Comparison of ENCODE assay signal across 17 cellular contexts in genomic region chr7:111587715-111588433, GRCh38. TPM values are rescaled to one million over a fixed set of nuclear protein-coding genes. Genes with fewer than 3 reads are reported as not detected.
DNase-seq lines count a peak whose midpoint lies in the region; ATAC-seq, FAIRE-seq and TF ChIP-seq lines count a peak whose summit lies in the region.
"Had no signal": no experiment of that assay in that cellular context is flagged by ENCODE, and none has a peak within 500 bp of the region (broad histone marks: within the 10 kb centered on the region; RNA-seq: fewer than 3 reads in every experiment).

No MANE protein-coding gene starts in this region.

- ATAC-seq in GM18519 (IDR thresholded peaks at IDR 0.05; ENCODE audit: low FRiP score, unreplicated experiment) (peak; percentile 72), HG03175 (IDR thresholded peaks at IDR 0.05; ENCODE audit: unreplicated experiment) (peak; percentile 55)

- CTCF ChIA-PET in GM10248 (lab: Yijun Ruan, JAX), result no interaction called here

- no peaks in the 10 kb centered on the region for H3K9me3 Mint-ChIP-seq in astrocyte (ENCODE audit: unreplicated experiment)
- H3K9me3 Mint-ChIP-seq: memory B cell, neural crest cell had no signal

- no peak overlapping the region for H3K27ac Mint-ChIP-seq in astrocyte (ENCODE audit: unreplicated experiment)
- H3K27ac Mint-ChIP-seq: memory B cell had no signal

- H3K4me1 ChIP-seq in astrocyte (ENCODE audit: insufficient read depth, low read length) (no peaks in the 10 kb centered on the region), osteoblast (ENCODE audit: insufficient read depth, low read length) (no peaks in the 10 kb centered on the region)
- H3K4me1 ChIP-seq: esophagus squamous epithelium, stomach had no signal

- H4K20me1 ChIP-seq in astrocyte (ENCODE audit: insufficient read depth, low read length) (no peaks in the 10 kb centered on the region), osteoblast (ENCODE audit: insufficient read depth, low read length) (no peaks in the 10 kb centered on the region)

- no peaks in the 10 kb centered on the region for H3K9me3 ChIP-seq in astrocyte (ENCODE audit: insufficient read depth, low read depth, low read length)
- no peaks in the 10 kb centered on the region for H3K9me3 ChIP-seq in osteoblast (ENCODE audit: low read depth, low read length)
- H3K9me3 ChIP-seq: esophagus squamous epithelium, stomach had no signal

- POLR2A ChIA-PET in GM10248 (lab: Yijun Ruan, JAX), result no interaction called here

- no peaks in the 10 kb centered on the region for H3K36me3 Mint-ChIP-seq in astrocyte (ENCODE audit: low read depth, unreplicated experiment)
- H3K36me3 Mint-ChIP-seq: memory B cell had no signal

- H3K4me2 ChIP-seq in astrocyte (ENCODE audit: low read length), result no peak overlapping the region
- no peak overlapping the region for H3K4me2 ChIP-seq in osteoblast (ENCODE audit: insufficient read depth, low read length)

- no peak overlapping the region for H3K4me3 ChIP-seq in astrocyte (ENCODE audit: insufficient read depth, low read depth, low read length)
- no peak overlapping the region for H3K4me3 ChIP-seq in osteoblast (ENCODE audit: insufficient read depth, low read length)
- H3K4me3 ChIP-seq: coronary artery, esophagus squamous epithelium, stomach had no signal

- DNase-seq in astrocyte (ENCODE audit: low read depth) (peak; percentile 10), osteoblast (ENCODE audit: insufficient read length, low spot score, missing footprints) (no peak), UCSD-AML1 (lab: John Stamatoyannopoulos, UW; ENCODE audit: unreplicated experiment) (no peak), GM10248 (ENCODE audit: extremely low spot score) (no peak), cardiac septum (ENCODE audit: low spot score) (no peak), cerebellum (ENCODE audit: low spot score) (no peak)
- DNase-seq: activated CD8-positive, alpha-beta memory T cell treated with anti-CD3 and anti-CD28 coated beads, Interleukin-2, amount 50 U/mL, for 4 hours; esophagus squamous epithelium; H9; NCI-H1092 treated with DMSO at 0.1 percent for 48 hours; stomach; WERI-Rb-1 had no signal

- no peaks in the 10 kb centered on the region for H3K36me3 ChIP-seq in astrocyte (ENCODE audit: insufficient read depth, low read length)
- no peaks in the 10 kb centered on the region for H3K36me3 ChIP-seq in osteoblast (ENCODE audit: insufficient read depth, low read length)
- H3K36me3 ChIP-seq: esophagus squamous epithelium, stomach, WERI-Rb-1 had no signal

- intact Hi-C loops in cardiac septum (cut with DNase I), result no loop called here

- H3K9ac ChIP-seq in astrocyte (ENCODE audit: low read length), result no peak overlapping the region

- H2AFZ ChIP-seq in astrocyte (ENCODE audit: low read depth, low read length), result no peak overlapping the region
- peak overlapping the region; percentile 46 for H2AFZ ChIP-seq in osteoblast (ENCODE audit: low read length)

- peaks cover 4% of the 10 kb centered on the region for H3K4me1 Mint-ChIP-seq in astrocyte (ENCODE audit: low read depth, unreplicated experiment)
- H3K4me1 Mint-ChIP-seq: H9, memory B cell, neural crest cell had no signal

- H3K27me3 Mint-ChIP-seq in astrocyte (ENCODE audit: low read depth, unreplicated experiment), result no peaks in the 10 kb centered on the region
- H3K27me3 Mint-ChIP-seq: memory B cell had no signal

- H3K4me3 Mint-ChIP-seq in astrocyte (ENCODE audit: unreplicated experiment), result no peak overlapping the region
- H3K4me3 Mint-ChIP-seq: H9, memory B cell, neural crest cell had no signal

- no peak overlapping the region for H3K27ac ChIP-seq in astrocyte (ENCODE audit: low read depth, low read length)
- no peak overlapping the region for H3K27ac ChIP-seq in osteoblast (ENCODE audit: low read depth, low read length)
- H3K27ac ChIP-seq: coronary artery, esophagus squamous epithelium, stomach, WERI-Rb-1 had no signal

- no peaks in the 10 kb centered on the region for H3K27me3 ChIP-seq in astrocyte (ENCODE audit: insufficient read depth, low read length)
- H3K27me3 ChIP-seq in osteoblast (ENCODE audit: insufficient read depth, low read length), result no peaks in the 10 kb centered on the region
- H3K27me3 ChIP-seq: esophagus squamous epithelium, stomach had no signal

- no peak for FAIRE-seq in astrocyte (lab: Jason Lieb, UNC)

- H3K79me2 ChIP-seq in astrocyte (ENCODE audit: insufficient read depth, low read length) (no peaks in the 10 kb centered on the region), osteoblast (ENCODE audit: insufficient read depth, low read length) (no peaks in the 10 kb centered on the region)

- TF ChIP-seq CTCF in astrocyte (IDR thresholded peaks at IDR 0.05; ENCODE audit: insufficient read depth, low read depth, low read length), result no peak
- TF ChIP-seq CTCF in osteoblast (IDR thresholded peaks at IDR 0.05; ENCODE audit: extremely low read depth, low read depth, low read length), result no peak
- no peak for TF ChIP-seq CTCF in GM10248 (IDR thresholded peaks at IDR 0.05; ENCODE audit: control extremely low read depth, extremely low read depth, low read depth, missing control alignments)

RNA-seq across cellular contexts. Expression of gene IMMP2L, which starts 25.6 kb away (rescaled TPM):
- total RNA-seq in astrocyte, result 13.8 and 13.9 TPM in 2 replicates
- total RNA-seq in osteoblast, result 14.1 and 19.9 TPM in 2 replicates
- 16.7 TPM for total RNA-seq in cardiac septum
- total RNA-seq in cerebellum, result 32.8 TPM
